ENCODE assay signal across 2 cellular contexts in the genomic region with DNA sequence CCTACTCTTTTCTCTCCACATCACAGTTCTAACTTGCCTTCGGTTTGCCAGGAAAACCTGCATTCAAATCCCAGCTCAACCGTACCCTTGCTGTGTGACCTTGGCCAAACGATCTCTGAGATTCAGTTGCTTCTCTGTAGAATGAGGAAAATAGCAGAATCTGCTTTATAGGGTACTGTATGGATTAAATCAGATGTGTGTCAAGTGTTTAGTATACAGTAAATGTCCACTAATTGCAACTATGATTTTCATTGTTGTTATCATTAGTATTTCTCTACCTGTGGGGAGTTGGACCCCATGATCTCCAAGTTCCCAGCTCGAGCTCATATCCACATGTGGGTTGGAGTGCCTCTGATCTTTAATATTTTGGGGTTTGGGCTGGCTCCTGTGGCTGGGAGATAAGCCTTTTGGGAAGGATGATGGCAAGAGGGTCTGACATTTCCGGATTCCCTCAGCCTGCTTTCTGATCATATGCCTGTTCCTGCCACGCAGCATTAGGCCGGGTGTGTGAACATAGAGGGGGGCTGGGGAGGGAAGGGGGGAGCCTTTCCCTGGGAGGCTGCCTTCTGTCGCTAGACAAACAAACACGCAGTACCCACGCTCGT.
TF ChIP-seq lines count a peak whose summit lies in the region.

No MANE protein-coding gene starts in this region.

TF ChIP-seq in IMR-90, 13 proteins besides CTCF, POLR2A, EP300 and RAD21:
- no peak for TF ChIP-seq RFX5 (IDR thresholded peaks at IDR 0.05; ENCODE audit: low read depth, low read length)
- no peak for TF ChIP-seq SMC3 (IDR thresholded peaks at IDR 0.05; ENCODE audit: low read depth, low read length)
- TF ChIP-seq, protein P1, sequence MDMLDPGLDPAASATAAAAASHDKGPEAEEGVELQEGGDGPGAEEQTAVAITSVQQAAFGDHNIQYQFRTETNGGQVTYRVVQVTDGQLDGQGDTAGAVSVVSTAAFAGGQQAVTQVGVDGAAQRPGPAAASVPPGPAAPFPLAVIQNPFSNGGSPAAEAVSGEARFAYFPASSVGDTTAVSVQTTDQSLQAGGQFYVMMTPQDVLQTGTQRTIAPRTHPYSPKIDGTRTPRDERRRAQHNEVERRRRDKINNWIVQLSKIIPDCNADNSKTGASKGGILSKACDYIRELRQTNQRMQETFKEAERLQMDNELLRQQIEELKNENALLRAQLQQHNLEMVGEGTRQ (IDR thresholded peaks at IDR 0.05; ENCODE audit: low read depth, low read length) = no peak
- TF ChIP-seq MAFK (IDR thresholded peaks at IDR 0.05; ENCODE audit: low read depth, low read length) = no peak
- TF ChIP-seq CHD1 (IDR thresholded peaks at IDR 0.05; ENCODE audit: low read depth, low read length) = no peak
- TF ChIP-seq CEBPB (IDR thresholded peaks at IDR 0.05; ENCODE audit: low read depth, low read length) = no peak
- no peak for TF ChIP-seq FOS (IDR thresholded peaks at IDR 0.05; ENCODE audit: low read depth, low read length)
- TF ChIP-seq MXI1 (IDR thresholded peaks at IDR 0.05; ENCODE audit: borderline replicate concordance, low read depth, low read length) = no peak
- no peak for TF ChIP-seq NFE2L2 (IDR thresholded peaks at IDR 0.05; ENCODE audit: low read depth, low read length)
- no peak for TF ChIP-seq BHLHE40 (IDR thresholded peaks at IDR 0.05; ENCODE audit: low read depth, low read length)
- TF ChIP-seq RCOR1 (IDR thresholded peaks at IDR 0.05; ENCODE audit: insufficient replicate concordance, low read length) = no peak
- TF ChIP-seq, protein P2, sequence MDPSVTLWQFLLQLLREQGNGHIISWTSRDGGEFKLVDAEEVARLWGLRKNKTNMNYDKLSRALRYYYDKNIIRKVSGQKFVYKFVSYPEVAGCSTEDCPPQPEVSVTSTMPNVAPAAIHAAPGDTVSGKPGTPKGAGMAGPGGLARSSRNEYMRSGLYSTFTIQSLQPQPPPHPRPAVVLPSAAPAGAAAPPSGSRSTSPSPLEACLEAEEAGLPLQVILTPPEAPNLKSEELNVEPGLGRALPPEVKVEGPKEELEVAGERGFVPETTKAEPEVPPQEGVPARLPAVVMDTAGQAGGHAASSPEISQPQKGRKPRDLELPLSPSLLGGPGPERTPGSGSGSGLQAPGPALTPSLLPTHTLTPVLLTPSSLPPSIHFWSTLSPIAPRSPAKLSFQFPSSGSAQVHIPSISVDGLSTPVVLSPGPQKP (IDR thresholded peaks at IDR 0.05; ENCODE audit: borderline replicate concordance, low read depth, low read length) = no peak
- TF ChIP-seq MAZ (IDR thresholded peaks at IDR 0.05; ENCODE audit: borderline replicate concordance, low read depth, low read length) = no peak

TF ChIP-seq in K562, 482 proteins besides CTCF, POLR2A, EP300 and RAD21:
- TF ChIP-seq OTX1 (CRISPR knock-in tag; IDR thresholded peaks at IDR 0.05) (no peak), CBFA2T3 (IDR thresholded peaks at IDR 0.05) (peak; percentile 40), RBM25 (IDR thresholded peaks at IDR 0.05; ENCODE audit: low read depth, low read length, severe bottlenecking) (peak; percentile 68), ADNP (tag; IDR thresholded peaks at IDR 0.05) (peak; percentile 4; the same call in 1 of the 2 replicates), ESRRA (IDR thresholded peaks at IDR 0.05; ENCODE audit: borderline replicate concordance, low read depth) (peak; percentile 54; the same call in 1 of the 2 replicates), RFX5 (IDR thresholded peaks at IDR 0.05; ENCODE audit: low read depth, low read length) (no peak), ZKSCAN8 (CRISPR knock-in tag; IDR thresholded peaks at IDR 0.05) (peak; percentile 85), CBFA2T2 (conservative IDR thresholded peaks at IDR 0.05) (peak; percentile 28; the same call in 1 of the 2 replicates), ARID1B (IDR thresholded peaks at IDR 0.05) (peak; percentile 39; the same call in 1 of the 2 replicates), KDM4B (IDR thresholded peaks at IDR 0.05; ENCODE audit: borderline replicate concordance in 2 of 2, low read depth in 1 of 2) (no peak), PML (IDR thresholded peaks at IDR 0.05; ENCODE audit: low read length) (no peak), HDAC8 (tag; IDR thresholded peaks at IDR 0.05) (no peak), TAL1 (IDR thresholded peaks at IDR 0.05) (0 out of 2 replicates have a peak, but pooled peaks have one; percentile 29), TCF3 (CRISPR knock-in tag; IDR thresholded peaks at IDR 0.05) (peak; percentile 67), MCM3 (IDR thresholded peaks at IDR 0.05) (no peak)
- TF ChIP-seq, protein P3, sequence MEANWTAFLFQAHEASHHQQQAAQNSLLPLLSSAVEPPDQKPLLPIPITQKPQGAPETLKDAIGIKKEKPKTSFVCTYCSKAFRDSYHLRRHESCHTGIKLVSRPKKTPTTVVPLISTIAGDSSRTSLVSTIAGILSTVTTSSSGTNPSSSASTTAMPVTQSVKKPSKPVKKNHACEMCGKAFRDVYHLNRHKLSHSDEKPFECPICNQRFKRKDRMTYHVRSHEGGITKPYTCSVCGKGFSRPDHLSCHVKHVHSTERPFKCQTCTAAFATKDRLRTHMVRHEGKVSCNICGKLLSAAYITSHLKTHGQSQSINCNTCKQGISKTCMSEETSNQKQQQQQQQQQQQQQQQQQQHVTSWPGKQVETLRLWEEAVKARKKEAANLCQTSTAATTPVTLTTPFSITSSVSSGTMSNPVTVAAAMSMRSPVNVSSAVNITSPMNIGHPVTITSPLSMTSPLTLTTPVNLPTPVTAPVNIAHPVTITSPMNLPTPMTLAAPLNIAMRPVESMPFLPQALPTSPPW (CRISPR knock-in tag; IDR thresholded peaks at IDR 0.05) = peak; percentile 23; the same call in 1 of the 2 replicates
